Comparison of ENCODE assay signal across 8 cellular contexts in genomic region chr1:207828046-207828445, GRCh38.
A peak's percentile ranks its signal among the peaks of the same experiment; 100 is the strongest.
DNase-seq lines count a peak whose midpoint lies in the region; ATAC-seq, FAIRE-seq and TF ChIP-seq lines count a peak whose summit lies in the region.

No MANE protein-coding gene starts in this region.

- no peak for FAIRE-seq in frontal cortex (lab: Jason Lieb, UNC)

- peak overlapping the region in 9 of 11 experiments; percentile 15 to 60 (median 44); a peak in 11 of 22 replicates for H3K9ac ChIP-seq in BLaER1 treated with 17β-estradiol and CSF1 and Interleukin-3, amounts not matched to agents 10 nM and 100 nM
- H3K9ac ChIP-seq in OCI-LY3 (ENCODE audit: low read length) (peak overlapping the region; percentile 55), GM23248 (no peak overlapping the region)

- H4K20me1 ChIP-seq in BLaER1 treated with 17β-estradiol and CSF1 and Interleukin-3, amounts not matched to agents 10 nM and 100 nM, result peaks cover 0 to 8% (median 0%) of the 10 kb centered on the region in 11 experiments; a peak in 3 of 22 replicates
- H4K20me1 ChIP-seq in OCI-LY3 (ENCODE audit: insufficient read depth, low read length) (no peaks in the 10 kb centered on the region), GM23248 (ENCODE audit: insufficient read depth) (no peaks in the 10 kb centered on the region)

- H3K27me3 ChIP-seq in BLaER1 treated with 17β-estradiol and CSF1 and Interleukin-3, amounts not matched to agents 10 nM and 100 nM, result no peaks in the 10 kb centered on the region
- H3K27me3 ChIP-seq in OCI-LY3 (ENCODE audit: low read depth, low read length) (no peaks in the 10 kb centered on the region), dorsolateral prefrontal cortex (no peaks in the 10 kb centered on the region), prostate gland (replicated peaks; ENCODE audit: insufficient read depth) (no peaks in the 10 kb centered on the region), GM23248 (replicated peaks; ENCODE audit: insufficient read depth) (no peaks in the 10 kb centered on the region)

- WGBS in prostate gland, result 85% methylated on average over 5 of the region's 5 CpGs
- WGBS in GM23248 (ENCODE audit: low coverage in 1 of 2, low lambda C conversion rate in 2 of 2, missing lambda C conversion rate in 2 of 2), 2 experiments, result 76 to 84% methylated on average over 5 of the region's 5 CpGs

- in situ Hi-C loops in GM23248 (cut with MboI), result loop anchor here (5.0 kb wide), 1 partner anchor 39 kb away; no protein-coding TSS in a partner anchor

- H2AFZ ChIP-seq in OCI-LY3 (ENCODE audit: low read depth, low read length) (no peak overlapping the region), GM23248 (no peak overlapping the region)

- no peak for ATAC-seq in HG02623 (IDR thresholded peaks at IDR 0.05; ENCODE audit: unreplicated experiment)

- no peak for TF ChIP-seq CTCF in OCI-LY3 (IDR thresholded peaks at IDR 0.05; ENCODE audit: low read depth, low read length)
- no peak for TF ChIP-seq CTCF in dorsolateral prefrontal cortex (IDR thresholded peaks at IDR 0.05 in 54 of 56, conservative IDR thresholded peaks at IDR 0.05 in 2 of 56; ENCODE audit: low read depth in 1 of 56, partially characterized antibody in 56 of 56)
- TF ChIP-seq CTCF in prostate gland (IDR thresholded peaks at IDR 0.05), result no peak

- intact Hi-C loops in dorsolateral prefrontal cortex (cut with DNase I), result loop anchor here (1.0 to 2.0 kb wide), 2 partner anchors 41 to 135 kb away; no protein-coding TSS in a partner anchor
- intact Hi-C loops in prostate gland (cut with DNase I), result loop anchor here (1.0 to 5.0 kb wide), 3 partner anchors 41 to 414 kb away; partner anchors contain the start of gene PLXNA2

- peaks cover 69% of the 10 kb centered on the region for H3K79me2 ChIP-seq in OCI-LY3 (ENCODE audit: low read length)
- H3K79me2 ChIP-seq in GM23248 (ENCODE audit: insufficient read depth), result 0 out of 2 replicates have a peak, but pooled peaks cover 3% of the 10 kb centered on the region

- H3K36me3 ChIP-seq in BLaER1 treated with 17β-estradiol and CSF1 and Interleukin-3, amounts not matched to agents 10 nM and 100 nM, result no peaks in the 10 kb centered on the region
- H3K36me3 ChIP-seq in OCI-LY3 (replicated peaks; ENCODE audit: low read depth, low read length) (peaks cover 4% of the 10 kb centered on the region), prostate gland (no peaks in the 10 kb centered on the region), GM23248 (ENCODE audit: low read depth) (no peaks in the 10 kb centered on the region)

- no peaks in the 10 kb centered on the region for H3K9me3 ChIP-seq in BLaER1 treated with 17β-estradiol and CSF1 and Interleukin-3, amounts not matched to agents 10 nM and 100 nM (replicated peaks in 1 of 11)
- H3K9me3 ChIP-seq in OCI-LY3 (ENCODE audit: insufficient read depth, low read length), result no peaks in the 10 kb centered on the region
- no peaks in the 10 kb centered on the region for H3K9me3 ChIP-seq in prostate gland
- no peaks in the 10 kb centered on the region for H3K9me3 ChIP-seq in GM23248 (ENCODE audit: low read depth)

- peaks cover 57 to 81% (median 68%) of the 10 kb centered on the region in 10 experiments for H3K4me1 ChIP-seq in BLaER1 treated with 17β-estradiol and CSF1 and Interleukin-3, amounts not matched to agents 10 nM and 100 nM
- peaks cover 89% of the 10 kb centered on the region for H3K4me1 ChIP-seq in OCI-LY3 (ENCODE audit: low read length)
- H3K4me1 ChIP-seq in prostate gland (replicated peaks), result peaks cover 37% of the 10 kb centered on the region
- peaks cover 9% of the 10 kb centered on the region for H3K4me1 ChIP-seq in GM23248 (ENCODE audit: insufficient read depth)

- H3K4me3 ChIP-seq in BLaER1 treated with 17β-estradiol and CSF1 and Interleukin-3, amounts not matched to agents 10 nM and 100 nM, result no peak overlapping the region; a peak in 1 of 20 replicates
- H3K4me3 ChIP-seq in OCI-LY3 (ENCODE audit: low read length), result peak overlapping the region; percentile 36
- H3K4me3 ChIP-seq in dorsolateral prefrontal cortex, result peak overlapping the region in 2 of 59 donors; percentile 19 to 21
- no peak overlapping the region for H3K4me3 ChIP-seq in prostate gland
- H3K4me3 ChIP-seq in GM23248, result no peak overlapping the region

- H3K27ac ChIP-seq in BLaER1 treated with 17β-estradiol and CSF1 and Interleukin-3, amounts not matched to agents 10 nM and 100 nM, result peak overlapping the region in 9 of 11 experiments; percentile 25 to 70 (median 60); a peak in 17 of 22 replicates
- H3K27ac ChIP-seq in OCI-LY3 (ENCODE audit: low read length), result peak overlapping the region; percentile 96
- peak overlapping the region in 58 of 59 donors; percentile 3 to 100 (median 99) for H3K27ac ChIP-seq in dorsolateral prefrontal cortex
- peak overlapping the region; percentile 99 for H3K27ac ChIP-seq in prostate gland
- H3K27ac ChIP-seq in GM23248, result no peak overlapping the region

- no peak for TF ChIP-seq POLR2A in prostate gland (IDR thresholded peaks at IDR 0.05)

- H3K4me2 ChIP-seq in BLaER1 treated with 17β-estradiol and CSF1 and Interleukin-3, amounts not matched to agents 10 nM and 100 nM, result peak overlapping the region; percentile 14 to 96 (median 79); a peak in 20 of 22 replicates
- H3K4me2 ChIP-seq in OCI-LY3 (ENCODE audit: low read length) (peak overlapping the region; percentile 91), GM23248 (ENCODE audit: unreplicated experiment) (no peak overlapping the region)

- H3K9me2 ChIP-seq in GM23248 (ENCODE audit: insufficient read depth), result no peaks in the 10 kb centered on the region

- H3F3A ChIP-seq in GM23248 (ENCODE audit: insufficient read depth), result peaks cover 14% of the 10 kb centered on the region; the same call in 1 of the 2 replicates

- no peak for DNase-seq in dorsolateral prefrontal cortex
- no peak for DNase-seq in prostate gland (ENCODE audit: low spot score)
- DNase-seq in GM23248, result no peak
- no peak for DNase-seq in frontal cortex (ENCODE audit: low spot score in 2 of 2)
- DNase-seq in stimulated activated CD4-positive, alpha-beta T cell treated with anti-CD3 and anti-CD28 coated beads, Interleukin-4, amount 100 ng/mL, for 24 hours, result no peak
